19 cellular contexts compared by ENCODE assay signal in the genomic region with DNA sequence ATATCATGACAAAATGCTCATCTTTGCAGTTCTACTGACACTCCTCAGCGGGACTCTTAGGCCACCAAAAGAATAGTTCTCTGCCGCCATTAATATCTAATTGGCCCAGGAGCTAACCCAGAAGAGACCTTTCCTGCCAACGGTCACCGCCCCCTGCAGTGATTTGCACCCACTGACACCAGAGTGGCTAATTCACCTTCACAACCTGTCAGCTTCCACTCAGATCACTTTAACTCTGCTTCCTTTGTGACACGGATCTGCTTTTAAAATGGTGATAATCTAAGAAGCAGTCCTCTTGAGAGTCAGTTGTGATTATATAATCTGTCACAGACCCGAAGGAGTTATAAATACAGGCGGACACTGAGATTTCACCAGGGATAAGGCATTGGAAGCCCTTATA.
DNase-seq lines count a peak whose midpoint lies in the region; TF ChIP-seq lines count a peak whose summit lies in the region.
"Had no signal": no experiment of that assay in that cellular context is flagged by ENCODE, and none has a peak within 500 bp of the region (broad histone marks: within the 10 kb centered on the region; RNA-seq: fewer than 3 reads in every experiment).

No MANE protein-coding gene starts in this region.

- H3K27ac ChIP-seq in parathyroid adenoma = no peak overlapping the region
- H3K27ac ChIP-seq in suprapubic skin = no peak overlapping the region
- H3K27ac ChIP-seq: 22Rv1, BLaER1, C4-2B had no signal

- H3K4me1 ChIP-seq in parathyroid adenoma (peaks cover 9% of the 10 kb centered on the region), suprapubic skin (no peaks in the 10 kb centered on the region)
- H3K4me1 ChIP-seq: BLaER1, Caco-2 had no signal

- H3K4me3 ChIP-seq in parathyroid adenoma (ENCODE audit: low read depth, low read length) (peak overlapping the region; percentile 38), suprapubic skin (no peak overlapping the region)
- H3K4me3 ChIP-seq: BLaER1, GM23338 had no signal

- no peak for TF ChIP-seq POLR2A in suprapubic skin (IDR thresholded peaks at IDR 0.05)

- peaks cover 2% of the 10 kb centered on the region for H3K4me1 Mint-ChIP-seq in glutamatergic neuron (ENCODE audit: low read depth, unreplicated experiment)
- H3K4me1 Mint-ChIP-seq: B cell; CD4-positive, CD25-positive, alpha-beta regulatory T cell; GM23338; H9 had no signal

- TF ChIP-seq EP300 in suprapubic skin (IDR thresholded peaks at IDR 0.05) = no peak

- H2AFZ ChIP-seq in parathyroid adenoma = peak overlapping the region; percentile 76

- peak overlapping the region; percentile 28 for H3K4me2 ChIP-seq in parathyroid adenoma (ENCODE audit: low read length)
- H3K4me2 ChIP-seq: BLaER1, GM23338 had no signal

- no peaks in the 10 kb centered on the region for H3K27me3 Mint-ChIP-seq in glutamatergic neuron (ENCODE audit: unreplicated experiment)
- H3K27me3 Mint-ChIP-seq: B cell; CD4-positive, CD25-positive, alpha-beta regulatory T cell had no signal

- H3K4me3 Mint-ChIP-seq in glutamatergic neuron (ENCODE audit: unreplicated experiment) = no peak overlapping the region
- H3K4me3 Mint-ChIP-seq: B cell; CD4-positive, CD25-positive, alpha-beta regulatory T cell; CD8-positive, alpha-beta T cell; GM23338; H9 had no signal

- H3K36me3 Mint-ChIP-seq in glutamatergic neuron (ENCODE audit: unreplicated experiment) = no peaks in the 10 kb centered on the region
- H3K36me3 Mint-ChIP-seq: CD4-positive, CD25-positive, alpha-beta regulatory T cell; CD8-positive, alpha-beta T cell had no signal

- no peaks in the 10 kb centered on the region for H3K79me2 ChIP-seq in parathyroid adenoma

- H3K27me3 ChIP-seq in parathyroid adenoma (ENCODE audit: control insufficient read depth, insufficient read depth, low read length) (no peaks in the 10 kb centered on the region), suprapubic skin (no peaks in the 10 kb centered on the region)
- H3K27me3 ChIP-seq: BLaER1 had no signal

- H3K9ac ChIP-seq in parathyroid adenoma = no peak overlapping the region
- H3K9ac ChIP-seq: BLaER1 had no signal

- H3K9me3 Mint-ChIP-seq in glutamatergic neuron (ENCODE audit: unreplicated experiment) = no peaks in the 10 kb centered on the region
- H3K9me3 Mint-ChIP-seq: CD8-positive, alpha-beta T cell; GM23338; H9 had no signal

- H3K9me3 ChIP-seq in parathyroid adenoma (ENCODE audit: control insufficient read depth, low read length) = no peaks in the 10 kb centered on the region
- no peaks in the 10 kb centered on the region for H3K9me3 ChIP-seq in suprapubic skin
- H3K9me3 ChIP-seq: Caco-2 had no signal

- TF ChIP-seq CTCF in parathyroid adenoma (IDR thresholded peaks at IDR 0.05) = no peak
- no peak for TF ChIP-seq CTCF in suprapubic skin (IDR thresholded peaks at IDR 0.05)
- TF ChIP-seq CTCF in glutamatergic neuron (IDR thresholded peaks at IDR 0.05; ENCODE audit: partially characterized antibody, unreplicated experiment) = no peak

- DNase-seq in NCI-H1417 (lab: John Stamatoyannopoulos, UW) (peak in 2 of 3 experiments; percentile 61 to 81), NCI-H1417 treated with DMSO at 0.1 percent for 48 hours (lab: John Stamatoyannopoulos, UW) (no peak), NCI-H1930 (lab: John Stamatoyannopoulos, UW) (peak; percentile 14 to 45), SK-N-DZ (ENCODE audit: low spot score) (peak; percentile 44), NCI-H82 (lab: John Stamatoyannopoulos, UW) (no peak), suprapubic skin (ENCODE audit: low spot score in 2 of 2) (no peak), glutamatergic neuron (no peak)
- DNase-seq: Caco-2; CD4-positive, CD25-positive, alpha-beta regulatory T cell; CD8-positive, alpha-beta T cell; DMS153; DND-41; H9 had no signal

- 89% methylated on average over 7 of the region's 7 CpGs for WGBS in suprapubic skin

- H3K27ac Mint-ChIP-seq in glutamatergic neuron (ENCODE audit: unreplicated experiment) = no peak overlapping the region
- H3K27ac Mint-ChIP-seq: B cell; CD4-positive, CD25-positive, alpha-beta regulatory T cell; CD8-positive, alpha-beta T cell; GM23338; H9 had no signal

- H3K36me3 ChIP-seq in parathyroid adenoma (ENCODE audit: control insufficient read depth, insufficient read depth, low read length) (no peaks in the 10 kb centered on the region), suprapubic skin (no peaks in the 10 kb centered on the region)
- H3K36me3 ChIP-seq: BLaER1 had no signal

Comparison
In these comparisons a context has a peak if more than half of its experiments do, and no peak if none do; other contexts are left out.
1. DNase-seq: peak in NCI-H1417 (2 of 3), NCI-H1930 (2 of 2) and SK-N-DZ (single experiment); none in NCI-H1417 treated with DMSO at 0.1 percent for 48 hours (single experiment), NCI-H82 (single experiment), suprapubic skin (0 of 2) and glutamatergic neuron (single experiment).